Comparison of ENCODE assay signal across 21 cellular contexts in genomic region chr12:54047160-54047963, GRCh38. TPM values are rescaled to one million over a fixed set of nuclear protein-coding genes. Genes with fewer than 3 reads are reported as not detected.
DNase-seq lines count a peak whose midpoint lies in the region; ATAC-seq lines count a peak whose summit lies in the region.
"Had no signal": no experiment of that assay in that cellular context is flagged by ENCODE, and none has a peak within 500 bp of the region (broad histone marks: within the 10 kb centered on the region; RNA-seq: fewer than 3 reads in every experiment).

No MANE protein-coding gene starts in this region.

- CTCF ChIA-PET in activated CD8-positive, alpha-beta memory T cell treated with anti-CD3 and anti-CD28 coated beads, Interleukin-2, amount 10 ng/mL, durations not matched to agents 7 days and 5 days (lab: Charles Lee): interaction anchor here (0.7 to 1.4 kb wide), 2 partner anchors 15 to 24 kb away, joined by 3 read pairs; no protein-coding TSS in a partner anchor

- H3K27ac Mint-ChIP-seq in activated CD8-positive, alpha-beta memory T cell treated with anti-CD3 and anti-CD28 coated beads, Interleukin-2, amount 10 ng/mL, durations not matched to agents 7 days and 5 days: peak overlapping the region; percentile 34
- H3K27ac Mint-ChIP-seq in activated naive CD8-positive, alpha-beta T cell treated with anti-CD3 and anti-CD28 coated beads, Interleukin-2, amount 10 ng/mL, durations not matched to agents 7 days and 5 days: no peak overlapping the region
- H3K27ac Mint-ChIP-seq in stimulated activated effector memory CD8-positive, alpha-beta T cell treated with anti-CD3 and anti-CD28 coated beads, Interleukin-12 subunit alpha, Interleukin-12 subunit beta, amount 100 ng/mL, for 72 hours: no peak overlapping the region
- H3K27ac Mint-ChIP-seq: activated CD4-positive, alpha-beta T cell treated with anti-CD3 and anti-CD28 coated beads, Interleukin-2, amount 10 ng/mL, durations not matched to agents 24 days and 14 days; natural killer cell; T-helper 2 cell treated with Interferon-gamma antibody and Interleukin-4, amounts not matched to agents 5 μg/mL and 100 μg/mL, for 36 hours had no signal

- POLR2A ChIA-PET in activated naive CD8-positive, alpha-beta T cell treated with anti-CD3 and anti-CD28 coated beads, Interleukin-2, amount 10 ng/mL, durations not matched to agents 7 days and 5 days (lab: Charles Lee): no interaction called here

- peaks cover 2% of the 10 kb centered on the region for H3K36me3 Mint-ChIP-seq in activated CD8-positive, alpha-beta memory T cell treated with anti-CD3 and anti-CD28 coated beads, Interleukin-2, amount 10 ng/mL, durations not matched to agents 7 days and 5 days
- H3K36me3 Mint-ChIP-seq in activated naive CD8-positive, alpha-beta T cell treated with anti-CD3 and anti-CD28 coated beads, Interleukin-2, amount 10 ng/mL, durations not matched to agents 7 days and 5 days: peaks cover 6% of the 10 kb centered on the region
- no peaks in the 10 kb centered on the region for H3K36me3 Mint-ChIP-seq in stimulated activated effector memory CD8-positive, alpha-beta T cell treated with anti-CD3 and anti-CD28 coated beads, Interleukin-12 subunit alpha, Interleukin-12 subunit beta, amount 100 ng/mL, for 72 hours
- H3K36me3 Mint-ChIP-seq: natural killer cell had no signal

- peaks cover 28% of the 10 kb centered on the region for H3K4me1 Mint-ChIP-seq in activated CD8-positive, alpha-beta memory T cell treated with anti-CD3 and anti-CD28 coated beads, Interleukin-2, amount 10 ng/mL, durations not matched to agents 7 days and 5 days
- H3K4me1 Mint-ChIP-seq in activated naive CD8-positive, alpha-beta T cell treated with anti-CD3 and anti-CD28 coated beads, Interleukin-2, amount 10 ng/mL, durations not matched to agents 7 days and 5 days: peaks cover 32% of the 10 kb centered on the region
- H3K4me1 Mint-ChIP-seq in stimulated activated effector memory CD8-positive, alpha-beta T cell treated with anti-CD3 and anti-CD28 coated beads, Interleukin-12 subunit alpha, Interleukin-12 subunit beta, amount 100 ng/mL, for 72 hours: peaks cover 24% of the 10 kb centered on the region

- H3K4me3 Mint-ChIP-seq in activated CD8-positive, alpha-beta memory T cell treated with anti-CD3 and anti-CD28 coated beads, Interleukin-2, amount 10 ng/mL, durations not matched to agents 7 days and 5 days: no peak overlapping the region
- H3K4me3 Mint-ChIP-seq in activated naive CD8-positive, alpha-beta T cell treated with anti-CD3 and anti-CD28 coated beads, Interleukin-2, amount 10 ng/mL, durations not matched to agents 7 days and 5 days: peak overlapping the region; percentile 38
- peak overlapping the region; percentile 44 for H3K4me3 Mint-ChIP-seq in stimulated activated effector memory CD8-positive, alpha-beta T cell treated with anti-CD3 and anti-CD28 coated beads, Interleukin-12 subunit alpha, Interleukin-12 subunit beta, amount 100 ng/mL, for 72 hours
- H3K4me3 Mint-ChIP-seq: activated CD4-positive, alpha-beta T cell treated with anti-CD3 and anti-CD28 coated beads, Interleukin-2, amount 10 ng/mL, durations not matched to agents 24 days and 14 days; natural killer cell; T-helper 2 cell treated with Interferon-gamma antibody and Interleukin-4, amounts not matched to agents 5 μg/mL and 100 μg/mL, for 36 hours had no signal

- no peak for ATAC-seq in activated CD8-positive, alpha-beta memory T cell treated with anti-CD3 and anti-CD28 coated beads, Interleukin-2, amount 10 ng/mL, durations not matched to agents 7 days and 5 days
- ATAC-seq in activated naive CD8-positive, alpha-beta T cell treated with anti-CD3 and anti-CD28 coated beads, Interleukin-2, amount 10 ng/mL, durations not matched to agents 7 days and 5 days (ENCODE audit: low read depth): no peak
- ATAC-seq in stimulated activated effector memory CD8-positive, alpha-beta T cell treated with anti-CD3 and anti-CD28 coated beads, Interleukin-12 subunit alpha, Interleukin-12 subunit beta, amount 100 ng/mL, for 72 hours: no peak
- ATAC-seq in HG03139 (IDR thresholded peaks at IDR 0.05; ENCODE audit: unreplicated experiment) (no peak), GM21526 (IDR thresholded peaks at IDR 0.05; ENCODE audit: low FRiP score, unreplicated experiment) (no peak)
- ATAC-seq: A549, left lobe of liver, natural killer cell had no signal

- H3K9me3 Mint-ChIP-seq in activated CD8-positive, alpha-beta memory T cell treated with anti-CD3 and anti-CD28 coated beads, Interleukin-2, amount 10 ng/mL, durations not matched to agents 7 days and 5 days (ENCODE audit: low read depth): no peaks in the 10 kb centered on the region
- H3K9me3 Mint-ChIP-seq in activated naive CD8-positive, alpha-beta T cell treated with anti-CD3 and anti-CD28 coated beads, Interleukin-2, amount 10 ng/mL, durations not matched to agents 7 days and 5 days: no peaks in the 10 kb centered on the region
- H3K9me3 Mint-ChIP-seq in stimulated activated effector memory CD8-positive, alpha-beta T cell treated with anti-CD3 and anti-CD28 coated beads, Interleukin-12 subunit alpha, Interleukin-12 subunit beta, amount 100 ng/mL, for 72 hours: no peaks in the 10 kb centered on the region
- H3K9me3 Mint-ChIP-seq: activated CD4-positive, alpha-beta T cell treated with anti-CD3 and anti-CD28 coated beads, Interleukin-2, amount 10 ng/mL, durations not matched to agents 24 days and 14 days; natural killer cell; T-helper 2 cell treated with Interferon-gamma antibody and Interleukin-4, amounts not matched to agents 5 μg/mL and 100 μg/mL, for 36 hours had no signal

- no peak for DNase-seq in activated CD8-positive, alpha-beta memory T cell treated with anti-CD3 and anti-CD28 coated beads, Interleukin-2, amount 10 ng/mL, durations not matched to agents 7 days and 5 days
- no peak for DNase-seq in activated CD8-positive, alpha-beta memory T cell treated with anti-CD3 and anti-CD28 coated beads, Interleukin-2, amount 50 U/mL, for 48 hours
- DNase-seq in activated naive CD8-positive, alpha-beta T cell treated with anti-CD3 and anti-CD28 coated beads, Interleukin-2, amount 10 ng/mL, durations not matched to agents 7 days and 5 days: no peak
- DNase-seq in left kidney (ENCODE audit: low read depth, low spot score) (peak; percentile 66), NCI-H187 (lab: John Stamatoyannopoulos, UW) (no peak)
- no peak for DNase-seq in stimulated activated effector memory CD8-positive, alpha-beta T cell treated with anti-CD3 and anti-CD28 coated beads, Interleukin-12 subunit alpha, Interleukin-12 subunit beta, amount 100 ng/mL, for 72 hours (ENCODE audit: low spot score in 2 of 2)
- DNase-seq: activated CD4-positive, alpha-beta T cell treated with anti-CD3 and anti-CD28 coated beads, Interleukin-2, amount 10 ng/mL, durations not matched to agents 24 days and 14 days; activated gamma-delta T cell treated with Interleukin-2 at 50 U/mL for 16 hours; central memory CD4-positive, alpha-beta T cell; GF-D8; heart right ventricle; KBM-7; natural killer cell; NCI-H1436; NCI-H510A; substantia nigra had no signal

- peaks cover 98% of the 10 kb centered on the region for H3K27me3 Mint-ChIP-seq in activated CD8-positive, alpha-beta memory T cell treated with anti-CD3 and anti-CD28 coated beads, Interleukin-2, amount 10 ng/mL, durations not matched to agents 7 days and 5 days
- peaks cover 100% of the 10 kb centered on the region for H3K27me3 Mint-ChIP-seq in activated naive CD8-positive, alpha-beta T cell treated with anti-CD3 and anti-CD28 coated beads, Interleukin-2, amount 10 ng/mL, durations not matched to agents 7 days and 5 days

RNA-seq across cellular contexts. Expression of gene HOXC4, which starts 6.3 kb away (rescaled TPM):
- 1 to 10 TPM; 1.5 to 1.9 TPM for total RNA-seq in activated CD8-positive, alpha-beta memory T cell treated with anti-CD3 and anti-CD28 coated beads, Interleukin-2, amount 10 ng/mL, durations not matched to agents 7 days and 5 days
- total RNA-seq in activated naive CD8-positive, alpha-beta T cell treated with anti-CD3 and anti-CD28 coated beads, Interleukin-2, amount 10 ng/mL, durations not matched to agents 7 days and 5 days: 1 to 10 TPM; 1.2 to 1.5 TPM
- total RNA-seq: activated CD4-positive, alpha-beta T cell treated with anti-CD3 and anti-CD28 coated beads, Interleukin-2, amount 10 ng/mL, durations not matched to agents 24 days and 14 days had no signal

RNA-seq across cellular contexts. Expression of gene HOXC5, which starts 14.5 kb away (rescaled TPM):
- not detected for total RNA-seq in activated CD8-positive, alpha-beta memory T cell treated with anti-CD3 and anti-CD28 coated beads, Interleukin-2, amount 10 ng/mL, durations not matched to agents 7 days and 5 days
- total RNA-seq in activated naive CD8-positive, alpha-beta T cell treated with anti-CD3 and anti-CD28 coated beads, Interleukin-2, amount 10 ng/mL, durations not matched to agents 7 days and 5 days: not detected
- total RNA-seq: activated CD4-positive, alpha-beta T cell treated with anti-CD3 and anti-CD28 coated beads, Interleukin-2, amount 10 ng/mL, durations not matched to agents 24 days and 14 days; heart right ventricle; left lobe of liver had no signal

RNA-seq across cellular contexts. Expression of gene HOXC6, which starts 19.1 kb away (rescaled TPM):
- total RNA-seq in activated CD8-positive, alpha-beta memory T cell treated with anti-CD3 and anti-CD28 coated beads, Interleukin-2, amount 10 ng/mL, durations not matched to agents 7 days and 5 days: not detected
- not detected for total RNA-seq in activated naive CD8-positive, alpha-beta T cell treated with anti-CD3 and anti-CD28 coated beads, Interleukin-2, amount 10 ng/mL, durations not matched to agents 7 days and 5 days
- total RNA-seq: activated CD4-positive, alpha-beta T cell treated with anti-CD3 and anti-CD28 coated beads, Interleukin-2, amount 10 ng/mL, durations not matched to agents 24 days and 14 days; left lobe of liver; natural killer cell had no signal

RNA-seq across cellular contexts. Expression of gene HOXC8, which starts 38.6 kb away (rescaled TPM):
- total RNA-seq in activated CD8-positive, alpha-beta memory T cell treated with anti-CD3 and anti-CD28 coated beads, Interleukin-2, amount 10 ng/mL, durations not matched to agents 7 days and 5 days: not detected
- total RNA-seq in activated naive CD8-positive, alpha-beta T cell treated with anti-CD3 and anti-CD28 coated beads, Interleukin-2, amount 10 ng/mL, durations not matched to agents 7 days and 5 days: not detected
- total RNA-seq: activated CD4-positive, alpha-beta T cell treated with anti-CD3 and anti-CD28 coated beads, Interleukin-2, amount 10 ng/mL, durations not matched to agents 24 days and 14 days; heart right ventricle; left lobe of liver; natural killer cell had no signal

RNA-seq across cellular contexts. Expression of gene HOXC9, which starts 47.4 kb away (rescaled TPM):
- not detected for total RNA-seq in activated CD8-positive, alpha-beta memory T cell treated with anti-CD3 and anti-CD28 coated beads, Interleukin-2, amount 10 ng/mL, durations not matched to agents 7 days and 5 days
- total RNA-seq in activated naive CD8-positive, alpha-beta T cell treated with anti-CD3 and anti-CD28 coated beads, Interleukin-2, amount 10 ng/mL, durations not matched to agents 7 days and 5 days: not detected
- total RNA-seq: activated CD4-positive, alpha-beta T cell treated with anti-CD3 and anti-CD28 coated beads, Interleukin-2, amount 10 ng/mL, durations not matched to agents 24 days and 14 days; heart right ventricle; left lobe of liver; natural killer cell had no signal
